ENCODE assay signal across 8 cellular contexts in the genomic region with DNA sequence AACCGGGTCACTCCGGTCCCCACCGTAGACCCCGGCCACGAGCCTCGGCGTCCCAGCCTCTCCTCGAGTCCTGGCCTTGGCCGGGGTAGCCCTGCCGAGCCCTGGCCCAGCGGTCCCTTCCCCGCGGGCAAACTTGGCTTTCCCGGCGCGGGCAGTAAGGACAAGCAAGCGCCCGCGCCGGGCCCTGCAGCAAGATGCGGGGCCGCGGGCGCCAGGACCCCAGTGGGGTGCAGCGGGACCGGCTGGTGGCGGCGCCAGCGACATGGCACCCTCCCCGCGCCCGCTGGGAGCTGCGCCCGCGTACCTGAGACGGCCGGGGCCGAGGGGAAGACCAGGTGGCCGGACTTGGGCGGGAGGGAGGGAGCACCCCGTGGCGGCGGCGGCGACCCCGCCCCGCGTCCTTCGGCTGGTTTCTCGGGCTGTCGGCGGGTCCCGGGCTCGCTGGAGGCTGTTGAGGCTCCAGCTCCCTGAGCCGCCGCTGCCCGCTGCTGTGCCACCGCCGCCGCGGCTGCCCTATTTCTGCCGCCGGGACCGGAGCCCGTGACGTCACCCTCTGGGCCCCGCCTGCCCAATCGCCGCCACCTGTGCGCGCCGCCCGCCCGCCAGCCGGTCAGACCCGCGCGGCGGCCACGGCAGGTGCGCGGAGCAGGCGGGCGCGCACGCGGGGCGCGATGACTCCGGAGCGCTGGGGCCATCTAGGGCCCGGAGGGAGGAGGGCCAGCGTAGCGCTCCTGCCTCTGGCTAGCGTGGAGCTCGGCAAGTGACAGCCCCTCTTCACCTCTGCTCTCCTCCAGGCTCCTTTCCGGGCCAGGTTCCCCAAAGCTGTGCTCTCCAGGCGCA. TPM values are rescaled to one million over a fixed set of nuclear protein-coding genes. Genes with fewer than 3 reads are reported as not detected.
A peak's percentile ranks its signal among the peaks of the same experiment; 100 is the strongest.
DNase-seq lines count a peak whose midpoint lies in the region; ATAC-seq and TF ChIP-seq lines count a peak whose summit lies in the region.

A gene (minus strand): TSS at position 521 of the 840 bp plus-strand sequence.

- TF ChIP-seq RAD21 in Ishikawa (IDR thresholded peaks at IDR 0.05; ENCODE audit: low read depth), result no peak

- H3K4me3 Mint-ChIP-seq in CD4-positive, alpha-beta T cell, result peak within 1 kb of the TSS; percentile 83

- intact Hi-C loops in CD4-positive, alpha-beta T cell (cut with DNase I, micrococcal nuclease), result loop anchor here in 1 of 2 experiments (10.0 kb wide), 1 partner anchor 497 kb away; no protein-coding TSS in a partner anchor
- intact Hi-C loops in left cardiac atrium (cut with DNase I) (no loop called here), psoas muscle (cut with DNase I) (loop anchor here (10.0 kb wide), 2 partner anchors 187 to 497 kb away; no protein-coding TSS in a partner anchor)

- CTCF ChIA-PET in CD4-positive, alpha-beta T cell (lab: Charles Lee), result no interaction called here

- peaks cover 16% of the 10 kb centered on the region for H3K4me1 ChIP-seq in psoas muscle

- peak within 1 kb of the TSS; percentile 52 for H3K4me3 ChIP-seq in psoas muscle

- H3K36me3 Mint-ChIP-seq in CD4-positive, alpha-beta T cell (ENCODE audit: low read depth), result no peaks in the 10 kb centered on the region

- DNase-seq in CD4-positive, alpha-beta T cell, result peak in 1 of 10 experiments; percentile 16
- DNase-seq in activated CD8-positive, alpha-beta memory T cell treated with anti-CD3 and anti-CD28 coated beads for 24 hours, result peak; percentile 65
- DNase-seq in left cardiac atrium (peak; percentile 28), psoas muscle (peak in 1 of 2 donors; percentile 57), HuH-7.5 (ENCODE audit: low spot score) (no peak), SHP77 (lab: John Stamatoyannopoulos, UW) (no peak)

- peaks cover 60% of the 10 kb centered on the region for H3K27me3 Mint-ChIP-seq in CD4-positive, alpha-beta T cell

- no peaks in the 10 kb centered on the region for H3K9me3 Mint-ChIP-seq in CD4-positive, alpha-beta T cell

- peaks cover 11% of the 10 kb centered on the region for H3K4me1 Mint-ChIP-seq in CD4-positive, alpha-beta T cell (ENCODE audit: low read depth)

- no peak within 1 kb of the TSS for H3K27ac Mint-ChIP-seq in CD4-positive, alpha-beta T cell

- no peaks in the 10 kb centered on the region for H3K9me3 ChIP-seq in CD4-positive, alpha-beta T cell (ENCODE audit: control insufficient read depth, low read length)
- H3K9me3 ChIP-seq in psoas muscle, result no peaks in the 10 kb centered on the region

- POLR2A ChIA-PET in CD4-positive, alpha-beta T cell (lab: Charles Lee), result no interaction called here

- WGBS in psoas muscle, 3 donors, result 1 to 2% (median 1%) methylated on average over 49 to 98 of the region's 98 CpGs

- TF ChIP-seq EP300 in Ishikawa (IDR thresholded peaks at IDR 0.05; ENCODE audit: borderline replicate concordance), result no peak

- no peak within 1 kb of the TSS for H3K27ac ChIP-seq in CD4-positive, alpha-beta T cell (ENCODE audit: low read depth, low read length)
- no peak within 1 kb of the TSS for H3K27ac ChIP-seq in psoas muscle

- no peak for ATAC-seq in CD4-positive, alpha-beta T cell (ENCODE audit: poor library complexity)
- ATAC-seq in left cardiac atrium (peak; percentile 16 to 59), psoas muscle (peak; percentile 67 to 87 (median 76)), HG02884 (IDR thresholded peaks at IDR 0.05; ENCODE audit: unreplicated experiment) (no peak)

- H3K27me3 ChIP-seq in CD4-positive, alpha-beta T cell (ENCODE audit: control insufficient read depth, insufficient read depth, low read length), result peaks cover 47% of the 10 kb centered on the region
- peaks cover 0 to 81% (median 14%) of the 10 kb centered on the region in 3 donors for H3K27me3 ChIP-seq in psoas muscle (ENCODE audit: insufficient read depth in 3 of 3, low read length in 2 of 3)

- no peaks in the 10 kb centered on the region for H3K36me3 ChIP-seq in psoas muscle (ENCODE audit: insufficient read depth in 1 of 2, low read depth in 1 of 2)

- no peak for TF ChIP-seq CTCF in CD4-positive, alpha-beta T cell (IDR thresholded peaks at IDR 0.05)
- no peak for TF ChIP-seq CTCF in psoas muscle (IDR thresholded peaks at IDR 0.05)

TF ChIP-seq in Ishikawa, 13 proteins besides CTCF, POLR2A, EP300 and RAD21:
- TF ChIP-seq, protein P1, sequence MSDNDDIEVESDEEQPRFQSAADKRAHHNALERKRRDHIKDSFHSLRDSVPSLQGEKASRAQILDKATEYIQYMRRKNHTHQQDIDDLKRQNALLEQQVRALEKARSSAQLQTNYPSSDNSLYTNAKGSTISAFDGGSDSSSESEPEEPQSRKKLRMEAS (IDR thresholded peaks at IDR 0.05), result peak; percentile 75
- TF ChIP-seq TCF12 (IDR thresholded peaks at IDR 0.05; ENCODE audit: low read depth), result no peak

RNA-seq across cellular contexts. Expression of the gene that starts here (rescaled TPM):
- total RNA-seq in CD4-positive, alpha-beta T cell, result not detected
- total RNA-seq in left cardiac atrium (under 1 TPM in 1 of 2 donors, not detected in 1; 0.21 TPM), psoas muscle (under 1 TPM; 0.24 to 0.81 (median 0.32) TPM)
- under 1 TPM; 0.07 to 0.18 (median 0.10) TPM for polyA plus RNA-seq in psoas muscle

Comparison
In these comparisons a context has a peak if more than half of its experiments do, and no peak if none do; other contexts are left out.
1. Peak in DNase-seq and ATAC-seq in left cardiac atrium; RNA of the gene not detected or under 1 TPM.
2. Peak in ATAC-seq and H3K4me3 ChIP-seq in psoas muscle; RNA of the gene not detected or under 1 TPM.
3. intact Hi-C loops: an anchor here in psoas muscle (10.0 kb wide); none called in left cardiac atrium.